16 cellular contexts compared by ENCODE assay signal in genomic region chr12:4449862-4450222, GRCh38. TPM values are rescaled to one million over a fixed set of nuclear protein-coding genes. Genes with fewer than 3 reads are reported as not detected.
A peak's percentile ranks its signal among the peaks of the same experiment; 100 is the strongest.
DNase-seq lines count a peak whose midpoint lies in the region; ATAC-seq, FAIRE-seq and TF ChIP-seq lines count a peak whose summit lies in the region.
"Had no signal": no experiment of that assay in that cellular context is flagged by ENCODE, and none has a peak within 500 bp of the region (broad histone marks: within the 10 kb centered on the region; RNA-seq: fewer than 3 reads in every experiment).

No MANE protein-coding gene starts in this region.

- 65% methylated on average over 4 of the region's 4 CpGs; no CpG with 5 or more reads in 1 of the 2 experiments for WGBS in H1 (ENCODE audit: extremely low coverage in 1 of 2, insufficient coverage in 1 of 2, insufficient read length in 1 of 2, insufficient replicate concordance in 2 of 2, low coverage in 1 of 2, low lambda C conversion rate in 2 of 2, missing lambda C conversion rate in 1 of 2), 2 experiments
- WGBS in psoas muscle, 3 donors, result 19 to 34% (median 19%) methylated on average over 4 of the region's 4 CpGs

- TF ChIP-seq POLR2A in H1 (IDR thresholded peaks at IDR 0.05; ENCODE audit: control extremely low read depth in 1 of 2, low read depth in 2 of 2, low read length in 2 of 2), result no peak

- no peak overlapping the region for H3K9ac ChIP-seq in H1 (replicated peaks in 1 of 4; ENCODE audit: extremely low read depth in 1 of 4, low read depth in 3 of 4, low read length in 3 of 4)

- no peak for TF ChIP-seq EP300 in H1 (IDR thresholded peaks at IDR 0.05; ENCODE audit: borderline replicate concordance in 1 of 2, low read depth in 2 of 2, low read length in 2 of 2)

- H4K20me1 ChIP-seq in H1 (replicated peaks in 1 of 2; ENCODE audit: control insufficient read depth in 1 of 2, insufficient read depth in 2 of 2, low read length in 2 of 2), result no peaks in the 10 kb centered on the region

- FAIRE-seq in H1 (lab: Jason Lieb, UNC), result no peak
- FAIRE-seq: A549 had no signal

- peak overlapping the region; percentile 16 for H2BK120ac ChIP-seq in H1 (replicated peaks; ENCODE audit: low read depth, low read length)

- intact Hi-C loops in psoas muscle (cut with DNase I), result no loop called here
- intact Hi-C loops in activated T-helper 2 cell treated with anti-CD3 and anti-CD28 coated beads, Interferon-gamma antibody, Interleukin-2, Interleukin-4, amounts not matched to agents 10 μg/mL and 5 μg/mL and 100 μg/mL, durations not matched to agents 14 hours and 24 hours and 36 hours (cut with micrococcal nuclease), result no loop called here

- H4K5ac ChIP-seq in H1 (ENCODE audit: insufficient read length, low read depth, low read length), result no peak overlapping the region

- peaks cover 14% of the 10 kb centered on the region for H3K9me3 Mint-ChIP-seq in activated T-helper 2 cell treated with anti-CD3 and anti-CD28 coated beads, Interferon-gamma antibody, Interleukin-2, Interleukin-4, amounts not matched to agents 10 μg/mL and 5 μg/mL and 100 μg/mL, durations not matched to agents 14 hours and 24 hours and 36 hours

- H3K4ac ChIP-seq in H1 (replicated peaks; ENCODE audit: insufficient read length, low read depth, low read length), result peak overlapping the region; percentile 6

- peak overlapping the region; percentile 36 for H4K91ac ChIP-seq in H1 (replicated peaks; ENCODE audit: insufficient read length, low read length)

- H4K8ac ChIP-seq in H1 (ENCODE audit: extremely low read depth, insufficient read depth, low read length), result no peak overlapping the region

- no peak overlapping the region for H3K14ac ChIP-seq in H1 (ENCODE audit: insufficient read length)

- peak overlapping the region in 1 of 2 experiments; percentile 45; a peak in 3 of 4 replicates for H3K4me2 ChIP-seq in H1 (ENCODE audit: insufficient read depth in 1 of 2, low read depth in 2 of 2, low read length in 2 of 2)
- H3K4me2 ChIP-seq: A549 had no signal

- no peaks in the 10 kb centered on the region for H3K79me1 ChIP-seq in H1 (ENCODE audit: low read depth, low read length)

- H3K18ac ChIP-seq in H1 (ENCODE audit: extremely low read depth, low read length), result peak overlapping the region; percentile 39; the same call in 1 of the 2 replicates

- no peak overlapping the region for H3K4me3 Mint-ChIP-seq in activated T-helper 2 cell treated with anti-CD3 and anti-CD28 coated beads, Interferon-gamma antibody, Interleukin-2, Interleukin-4, amounts not matched to agents 10 μg/mL and 5 μg/mL and 100 μg/mL, durations not matched to agents 14 hours and 24 hours and 36 hours (ENCODE audit: low read depth)
- H3K4me3 Mint-ChIP-seq: activated T-cell treated with anti-CD3 and anti-CD28 coated beads, Interleukin-2, amount 50 U/mL, for 72 hours; T-helper 2 cell treated with Interferon-gamma antibody and Interleukin-4, amounts not matched to agents 5 μg/mL and 100 μg/mL, for 36 hours had no signal

- no peaks in the 10 kb centered on the region for H3K36me3 Mint-ChIP-seq in activated T-helper 2 cell treated with anti-CD3 and anti-CD28 coated beads, Interferon-gamma antibody, Interleukin-2, Interleukin-4, amounts not matched to agents 10 μg/mL and 5 μg/mL and 100 μg/mL, durations not matched to agents 14 hours and 24 hours and 36 hours (ENCODE audit: low read depth)

- TF ChIP-seq CTCF in H1 (IDR thresholded peaks at IDR 0.05; ENCODE audit: control extremely low read depth in 1 of 3, insufficient read depth in 1 of 3, low read depth in 1 of 3, low read length in 3 of 3) (no peak), psoas muscle (IDR thresholded peaks at IDR 0.05) (no peak)

- CTCF ChIA-PET in H1 (lab: Charles Lee; ENCODE audit: partially characterized antibody), result interaction anchor here (1.1 to 1.4 kb wide), 4 partner anchors 27 to 77 kb away, joined by 3 to 5 read pairs (median 5); no protein-coding TSS in a partner anchor

- peak overlapping the region; percentile 76; the same call in 1 of the 2 replicates for H2BK15ac ChIP-seq in H1 (ENCODE audit: low read length)

- no peak overlapping the region for H3K23ac ChIP-seq in H1 (ENCODE audit: insufficient read length)

- H2AK5ac ChIP-seq in H1 (ENCODE audit: low read depth, low read length), result no peak overlapping the region; the same call in 1 of the 2 replicates

- H3K27me3 ChIP-seq in H1 (replicated peaks in 1 of 4; ENCODE audit: control insufficient read depth in 3 of 4, extremely low read depth in 1 of 4, insufficient read depth in 3 of 4, low read length in 3 of 4), result no peaks in the 10 kb centered on the region
- H3K27me3 ChIP-seq in psoas muscle (ENCODE audit: insufficient read depth in 3 of 3, low read length in 2 of 3), result no peaks in the 10 kb centered on the region
- H3K27me3 ChIP-seq: ovary had no signal

- ATAC-seq in psoas muscle (peak in 2 of 4 donors; percentile 1 to 9), GM21381 (IDR thresholded peaks at IDR 0.05; ENCODE audit: unreplicated experiment) (no peak)
- ATAC-seq: A549; activated T-cell treated with anti-CD3 and anti-CD28 coated beads, Interleukin-2, amount 50 U/mL, for 72 hours had no signal

- H3K27ac ChIP-seq in H1 (ENCODE audit: low read depth, low read length) (no peak overlapping the region), psoas muscle (peak overlapping the region; percentile 86)
- H3K27ac ChIP-seq: A549, ovary had no signal

- H3K4me1 ChIP-seq in H1 (replicated peaks in 1 of 4; ENCODE audit: control insufficient read depth in 3 of 4, insufficient read depth in 4 of 4, low read length in 3 of 4) (peaks cover 9 to 27% (median 19%) of the 10 kb centered on the region in 4 experiments), psoas muscle (peaks cover 39% of the 10 kb centered on the region)
- H3K4me1 ChIP-seq: A549 had no signal

- DNase-seq in NCI-H2081 (lab: John Stamatoyannopoulos, UW), result peak; percentile 61 to 80
- DNase-seq in NCI-H2081 treated with DMSO at 0.1 percent for 48 hours (lab: John Stamatoyannopoulos, UW), result no peak
- DNase-seq in NCI-H2107 (lab: John Stamatoyannopoulos, UW), result peak; percentile 45
- no peak for DNase-seq in H1 (ENCODE audit: low read depth in 1 of 2, low spot score in 2 of 2)
- no peak for DNase-seq in psoas muscle
- no peak for DNase-seq in occipital lobe (lab: John Stamatoyannopoulos, UW)
- DNase-seq in activated T-helper 2 cell treated with anti-CD3 and anti-CD28 coated beads, Interferon-gamma antibody, Interleukin-2, Interleukin-4, amounts not matched to agents 10 μg/mL and 5 μg/mL and 100 μg/mL, durations not matched to agents 14 hours and 24 hours and 36 hours (ENCODE audit: low spot score), result no peak
- DNase-seq: activated CD4-positive, alpha-beta T cell treated with anti-CD3 and anti-CD28 coated beads for 48 hours; activated T-cell treated with anti-CD3 and anti-CD28 coated beads, Interleukin-2, amount 50 U/mL, for 72 hours; aorta; effector CD8-positive, alpha-beta T cell; NCI-H510A treated with DMSO at 0.1 percent for 48 hours; ovary had no signal

- peaks cover 23% of the 10 kb centered on the region for H3K27me3 Mint-ChIP-seq in activated T-helper 2 cell treated with anti-CD3 and anti-CD28 coated beads, Interferon-gamma antibody, Interleukin-2, Interleukin-4, amounts not matched to agents 10 μg/mL and 5 μg/mL and 100 μg/mL, durations not matched to agents 14 hours and 24 hours and 36 hours (ENCODE audit: low read depth)

- peak overlapping the region; percentile 62; the same call in 1 of the 2 replicates for H2BK12ac ChIP-seq in H1 (ENCODE audit: low read depth, low read length)

- no peak overlapping the region for H3K56ac ChIP-seq in H1 (replicated peaks; ENCODE audit: insufficient read length, low read depth, low read length)

- H3K36me3 ChIP-seq in H1 (ENCODE audit: control insufficient read depth in 2 of 4, insufficient read depth in 4 of 4, low read length in 3 of 4), result no peaks in the 10 kb centered on the region
- H3K36me3 ChIP-seq in psoas muscle (ENCODE audit: insufficient read depth in 1 of 2, low read depth in 1 of 2), result no peaks in the 10 kb centered on the region
- H3K36me3 ChIP-seq: ovary had no signal

- H3K27ac Mint-ChIP-seq in activated T-helper 2 cell treated with anti-CD3 and anti-CD28 coated beads, Interferon-gamma antibody, Interleukin-2, Interleukin-4, amounts not matched to agents 10 μg/mL and 5 μg/mL and 100 μg/mL, durations not matched to agents 14 hours and 24 hours and 36 hours, result no peak overlapping the region
- H3K27ac Mint-ChIP-seq: activated T-cell treated with anti-CD3 and anti-CD28 coated beads, Interleukin-2, amount 50 U/mL, for 72 hours; T-helper 2 cell treated with Interferon-gamma antibody and Interleukin-4, amounts not matched to agents 5 μg/mL and 100 μg/mL, for 36 hours had no signal

- POLR2A ChIA-PET in H1 (lab: Charles Lee; ENCODE audit: partially characterized antibody), result interaction anchor here (1.2 to 3.9 kb wide), 2 partner anchors 9 to 37 kb away, joined by 3 to 19 read pairs; no protein-coding TSS in a partner anchor

- TF ChIP-seq RAD21 in H1 (IDR thresholded peaks at IDR 0.05 in 1 of 2, conservative IDR thresholded peaks at IDR 0.05 in 1 of 2; ENCODE audit: low read depth in 2 of 2, low read length in 2 of 2), result no peak

- peak overlapping the region; percentile 27; the same call in 1 of the 2 replicates for H2BK5ac ChIP-seq in H1 (ENCODE audit: low read depth, low read length)

- H3K9me3 ChIP-seq in H1 (ENCODE audit: insufficient read depth in 2 of 2, low read depth in 1 of 2, low read length in 1 of 2) (no peaks in the 10 kb centered on the region), psoas muscle (no peaks in the 10 kb centered on the region)
- H3K9me3 ChIP-seq: A549, ovary had no signal

- H3K23me2 ChIP-seq in H1 (ENCODE audit: low read depth, low read length), result no peaks in the 10 kb centered on the region

- peaks cover 9% of the 10 kb centered on the region for H3K4me1 Mint-ChIP-seq in activated T-helper 2 cell treated with anti-CD3 and anti-CD28 coated beads, Interferon-gamma antibody, Interleukin-2, Interleukin-4, amounts not matched to agents 10 μg/mL and 5 μg/mL and 100 μg/mL, durations not matched to agents 14 hours and 24 hours and 36 hours (ENCODE audit: low read depth)

- H3K4me3 ChIP-seq in H1 (ENCODE audit: extremely low read depth in 1 of 4, insufficient read depth in 2 of 4, low read depth in 3 of 4, low read length in 4 of 4) (peak overlapping the region in 1 of 4 experiments; percentile 49; a peak in 1 of 8 replicates), psoas muscle (no peak overlapping the region)
- H3K4me3 ChIP-seq: A549, ovary had no signal

- H2BK20ac ChIP-seq in H1 (ENCODE audit: low read length), result peak overlapping the region; percentile 57; the same call in 1 of the 2 replicates

- H3K79me2 ChIP-seq in H1 (ENCODE audit: control insufficient read depth in 1 of 2, insufficient read depth in 2 of 2, low read length in 2 of 2), result no peaks in the 10 kb centered on the region

- no peak overlapping the region for H2AFZ ChIP-seq in H1 (ENCODE audit: low read length)

RNA-seq across cellular contexts. Expression of gene FGF6, which starts 4.2 kb away (rescaled TPM):
- total RNA-seq in H1 (2021; fragmentation: NEBNext Ultra II Directional; extraction: Animal tissue kit (Norgen Biotek cat#: 25700)), result not detected in 2 replicates
- polyA plus RNA-seq in H1 (2011; rRNA removed) (not detected in 2 replicates), psoas muscle (1 to 10 TPM in 1 of 3 donors, under 1 TPM in 1, not detected in 1; 0.61 to 1.2 TPM)
- polyA plus RNA-seq in H1 (2011; cell fraction: cytosol; rRNA removed), result not detected
- polyA plus RNA-seq in H1 (2011; cell fraction: nucleus; rRNA removed), result not detected
- not detected in 4 replicates for polyA plus RNA-seq in H1 (2012, experiment 1 of 2)
- polyA plus RNA-seq in H1 (2012, experiment 2 of 2), result not detected
- not detected for polyA plus RNA-seq in H1 (2013, experiment 1 of 2)
- polyA plus RNA-seq in H1 (2013, experiment 2 of 2), result not detected
- polyA minus RNA-seq in H1 (2011; rRNA and poly(A)+ RNA removed), result not detected in 2 replicates
- not detected for polyA minus RNA-seq in H1 (2011; cell fraction: cytosol; rRNA and poly(A)+ RNA removed)
- polyA minus RNA-seq in H1 (2011; cell fraction: nucleus; rRNA and poly(A)+ RNA removed), result not detected
- total RNA-seq in psoas muscle (10 to 100 TPM in 2 of 4 donors, 1 to 10 TPM in 2; 3.9 to 27.1 (median 8.2) TPM), occipital lobe (not detected)
- total RNA-seq in activated T-helper 2 cell treated with anti-CD3 and anti-CD28 coated beads, Interferon-gamma antibody, Interleukin-2, Interleukin-4, amounts not matched to agents 10 μg/mL and 5 μg/mL and 100 μg/mL, durations not matched to agents 14 hours and 24 hours and 36 hours, result not detected in 2 replicates
- total RNA-seq: activated T-cell treated with anti-CD3 and anti-CD28 coated beads, Interleukin-2, amount 50 U/mL, for 72 hours; aorta; ovary had no signal
- polyA plus RNA-seq: A549, aorta, ovary had no signal

Comparison
In these comparisons a context has a peak if more than half of its experiments do, and no peak if none do; other contexts are left out.
1. DNase-seq: peak in NCI-H2081 (2 of 2) and NCI-H2107 (single experiment); none in NCI-H2081 treated with DMSO at 0.1 percent for 48 hours (single experiment), H1 (0 of 2), psoas muscle (0 of 2), occipital lobe (single experiment) and activated T-helper 2 cell treated with anti-CD3 and anti-CD28 coated beads, Interferon-gamma antibody, Interleukin-2, Interleukin-4, amounts not matched to agents 10 μg/mL and 5 μg/mL and 100 μg/mL, durations not matched to agents 14 hours and 24 hours and 36 hours (single experiment).